Comparison of ENCODE assay signal across 8 cellular contexts in the genomic region with DNA sequence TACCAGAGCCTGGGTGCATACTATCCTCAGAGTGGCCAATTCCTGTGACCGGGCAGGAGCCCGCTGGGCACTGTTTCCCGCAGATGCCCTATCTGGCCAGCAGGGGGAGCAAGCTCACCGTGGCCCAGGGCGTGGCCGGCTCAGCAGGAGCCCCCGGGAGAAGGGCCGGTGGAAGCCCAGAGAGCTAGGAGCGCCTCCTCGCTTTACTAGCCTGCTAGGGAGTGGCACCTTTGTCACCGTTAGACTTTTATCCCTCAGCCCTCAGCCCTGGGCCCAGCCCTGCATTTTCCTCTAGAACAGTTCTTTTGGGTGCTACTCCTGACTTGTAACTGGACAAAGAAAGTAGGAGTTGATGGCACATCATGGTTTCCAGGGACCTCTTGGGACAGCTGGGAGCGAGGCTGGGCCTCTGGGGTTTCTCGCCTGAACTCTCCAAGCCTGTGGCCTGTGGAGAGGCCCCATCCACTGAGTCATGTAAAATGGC. TPM values are rescaled to one million over a fixed set of nuclear protein-coding genes. Genes with fewer than 3 reads are reported as not detected.
DNase-seq lines count a peak whose midpoint lies in the region; ATAC-seq, FAIRE-seq and TF ChIP-seq lines count a peak whose summit lies in the region.

No MANE protein-coding gene starts in this region.

- peak; percentile 96 for TF ChIP-seq CTCF in C4-2B (conservative IDR thresholded peaks at IDR 0.05)
- peak; percentile 93 for TF ChIP-seq CTCF in activated CD8-positive, alpha-beta T cell treated with anti-CD3 and anti-CD28 coated beads for 36 hours (IDR thresholded peaks at IDR 0.05)
- TF ChIP-seq CTCF in mesothelial cell of epicardium (IDR thresholded peaks at IDR 0.05; ENCODE audit: unreplicated experiment): peak; percentile 94

- peaks cover 4% of the 10 kb centered on the region for H3K9me3 Mint-ChIP-seq in activated CD8-positive, alpha-beta T cell treated with anti-CD3 and anti-CD28 coated beads for 36 hours
- peaks cover 4% of the 10 kb centered on the region for H3K9me3 Mint-ChIP-seq in mesothelial cell of epicardium

- DNase-seq in GM19239 (ENCODE audit: insufficient read length, low spot score) (peak; percentile 83), NCI-H82 (lab: John Stamatoyannopoulos, UW) (peak; percentile 88), mesothelial cell of epicardium (ENCODE audit: low spot score in 2 of 2, unreplicated experiment in 2 of 2) (peak in 1 of 2 experiments; percentile 78)
- DNase-seq in activated CD8-positive, alpha-beta T cell treated with anti-CD3 and anti-CD28 coated beads for 36 hours: peak; percentile 75
- DNase-seq in effector CD4-positive, alpha-beta T cell: peak; percentile 52
- DNase-seq in stimulated activated CD8-positive, alpha-beta memory T cell treated with anti-CD3 and anti-CD28 coated beads, Interleukin-4, amount 100 ng/mL, for 4 hours (ENCODE audit: low read depth in 2 of 2, low spot score in 1 of 2): peak; percentile 31 to 37

- ATAC-seq in HG03280 (IDR thresholded peaks at IDR 0.05; ENCODE audit: unreplicated experiment): peak; percentile 95
- peak; percentile 92 for ATAC-seq in activated CD8-positive, alpha-beta T cell treated with anti-CD3 and anti-CD28 coated beads for 36 hours

- H3K27me3 Mint-ChIP-seq in activated CD8-positive, alpha-beta T cell treated with anti-CD3 and anti-CD28 coated beads for 36 hours: no peaks in the 10 kb centered on the region
- no peaks in the 10 kb centered on the region for H3K27me3 Mint-ChIP-seq in mesothelial cell of epicardium (ENCODE audit: low read depth)

- CTCF ChIA-PET in activated CD8-positive, alpha-beta T cell treated with anti-CD3 and anti-CD28 coated beads for 36 hours (lab: Charles Lee): interaction anchor here (0.6 to 4.9 kb wide), 34 partner anchors 10 to 609 kb away, joined by 3 to 44 read pairs (median 4); a partner anchor contains a TSS

- H3K4me1 Mint-ChIP-seq in activated CD8-positive, alpha-beta T cell treated with anti-CD3 and anti-CD28 coated beads for 36 hours (ENCODE audit: low read depth): peaks cover 12% of the 10 kb centered on the region
- H3K4me1 Mint-ChIP-seq in mesothelial cell of epicardium: peaks cover 32% of the 10 kb centered on the region

- peak; percentile 66 for FAIRE-seq in GM19239 (lab: Jason Lieb, UNC)

- no peaks in the 10 kb centered on the region for H3K36me3 Mint-ChIP-seq in activated CD8-positive, alpha-beta T cell treated with anti-CD3 and anti-CD28 coated beads for 36 hours (ENCODE audit: low read depth)
- H3K36me3 Mint-ChIP-seq in mesothelial cell of epicardium: peaks cover 4% of the 10 kb centered on the region

- peak overlapping the region; percentile 4; the same call in 1 of the 2 replicates for H3K27ac ChIP-seq in C4-2B

- intact Hi-C loops in activated CD8-positive, alpha-beta T cell treated with anti-CD3 and anti-CD28 coated beads for 36 hours (cut with micrococcal nuclease): loop anchor here (2.0 kb wide), 2 partner anchors 124 to 474 kb away; no protein-coding TSS in a partner anchor

- POLR2A ChIA-PET in activated CD8-positive, alpha-beta T cell treated with anti-CD3 and anti-CD28 coated beads for 36 hours (lab: Charles Lee): no interaction called here

- H3K27ac Mint-ChIP-seq in activated CD8-positive, alpha-beta T cell treated with anti-CD3 and anti-CD28 coated beads for 36 hours: no peak overlapping the region
- H3K27ac Mint-ChIP-seq in mesothelial cell of epicardium: no peak overlapping the region

- no peak overlapping the region for H3K4me3 Mint-ChIP-seq in activated CD8-positive, alpha-beta T cell treated with anti-CD3 and anti-CD28 coated beads for 36 hours
- H3K4me3 Mint-ChIP-seq in mesothelial cell of epicardium: no peak overlapping the region

RNA-seq across cellular contexts. Expression of a gene that starts 24.0 kb away (rescaled TPM):
- total RNA-seq in activated CD8-positive, alpha-beta T cell treated with anti-CD3 and anti-CD28 coated beads for 36 hours: 10 to 100 TPM; 13.1 to 14.6 TPM
- total RNA-seq in mesothelial cell of epicardium: 15.2 to 15.8 TPM (median 15.7 TPM) in 3 replicates

RNA-seq across cellular contexts. Expression of a gene that starts 56.8 kb away (rescaled TPM):
- total RNA-seq in activated CD8-positive, alpha-beta T cell treated with anti-CD3 and anti-CD28 coated beads for 36 hours: 10 to 100 TPM; 34.4 to 40.2 TPM
- 47.5 to 51.7 TPM (median 49.1 TPM) in 3 replicates for total RNA-seq in mesothelial cell of epicardium
